ENCODE assay signal across 8 cellular contexts in genomic region chr9:72526901-72527800, GRCh38. TPM values are rescaled to one million over a fixed set of nuclear protein-coding genes. Genes with fewer than 3 reads are reported as not detected.
DNase-seq lines count a peak whose midpoint lies in the region; ATAC-seq, FAIRE-seq and TF ChIP-seq lines count a peak whose summit lies in the region.

No MANE protein-coding gene starts in this region.

- no peaks in the 10 kb centered on the region for H3K36me3 Mint-ChIP-seq in chondrocyte (ENCODE audit: low read depth)

- peak; percentile 84 for ATAC-seq in GM21390 (IDR thresholded peaks at IDR 0.05; ENCODE audit: unreplicated experiment)

- peak overlapping the region; percentile 46 for H3K27ac Mint-ChIP-seq in chondrocyte (ENCODE audit: unreplicated experiment)

- DNase-seq in DMS53 treated with DMSO at 0.1 percent for 48 hours (lab: John Stamatoyannopoulos, UW; ENCODE audit: unreplicated experiment) (peak; percentile 66), HTR-8/SVneo (ENCODE audit: insufficient read length, low spot score) (peak; percentile 67), chondrocyte (ENCODE audit: low spot score) (peak; percentile 94), left kidney (ENCODE audit: low read depth, low spot score) (peak; percentile 92), NCI-H345 (lab: John Stamatoyannopoulos, UW) (no peak)
- DNase-seq in activated CD4-positive, CD25-positive, alpha-beta regulatory T cell treated with anti-CD3 and anti-CD28 coated beads, Interleukin-2, amount 50 U/mL, for 72 hours = peak; percentile 66
- DNase-seq in stimulated activated CD4-positive, alpha-beta T cell treated with anti-CD3 and anti-CD28 coated beads, Interleukin-2, amount 100 ng/mL, for 24 hours = peak; percentile 72 to 79

- H3K4me3 Mint-ChIP-seq in chondrocyte (ENCODE audit: unreplicated experiment) = peak overlapping the region; percentile 29

- no peaks in the 10 kb centered on the region for H3K27me3 Mint-ChIP-seq in chondrocyte (ENCODE audit: low read depth)

- peak; percentile 94 for FAIRE-seq in HTR-8/SVneo (lab: Jason Lieb, UNC)

- H3K9me3 Mint-ChIP-seq in chondrocyte (ENCODE audit: low read depth) = no peaks in the 10 kb centered on the region

- no peak for TF ChIP-seq CTCF in chondrocyte (IDR thresholded peaks at IDR 0.05)

- H3K4me1 Mint-ChIP-seq in chondrocyte (ENCODE audit: low read depth) = peaks cover 39% of the 10 kb centered on the region

RNA-seq across cellular contexts. Expression of gene TMC1, which starts 5.7 kb away (rescaled TPM):
- total RNA-seq in chondrocyte = not detected in 3 replicates
